Comparison of ENCODE assay signal across 12 cellular contexts in genomic region chr9:72911816-72912215, GRCh38.
DNase-seq lines count a peak whose midpoint lies in the region; TF ChIP-seq lines count a peak whose summit lies in the region.
"Had no signal": no experiment of that assay in that cellular context is flagged by ENCODE, and none has a peak within 500 bp of the region (broad histone marks: within the 10 kb centered on the region; RNA-seq: fewer than 3 reads in every experiment).

No MANE protein-coding gene starts in this region.

- TF ChIP-seq POLR2A in erythroblast (IDR thresholded peaks at IDR 0.05; ENCODE audit: low read length), result no peak

- DNase-seq in COLO829 (ENCODE audit: low spot score), result peak; percentile 87
- peak; percentile 45 for DNase-seq in foreskin melanocyte
- peak; percentile 12 for DNase-seq in pons (ENCODE audit: low spot score)
- no peak for DNase-seq in erythroblast (lab: John Stamatoyannopoulos, UW)
- no peak for DNase-seq in NCI-H69 (lab: John Stamatoyannopoulos, UW)
- no peak for DNase-seq in HPDE6-E6E7 (ENCODE audit: extremely low spot score)
- DNase-seq: AML-193, Calu3, DMS79 treated with DMSO at 0.1 percent for 48 hours, GF-D8, H7, HFFc6 had no signal

Comparison
In these comparisons a context has a peak if more than half of its experiments do, and no peak if none do; other contexts are left out.
1. DNase-seq: peak in COLO829 (single experiment), foreskin melanocyte (single experiment) and pons (single experiment); none in erythroblast (0 of 2), NCI-H69 (single experiment) and HPDE6-E6E7 (single experiment).